Comparison of ENCODE assay signal across 15 cellular contexts in genomic region chr7:78164459-78164858, GRCh38.
DNase-seq lines count a peak whose midpoint lies in the region; ATAC-seq lines count a peak whose summit lies in the region.
"Had no signal": no experiment of that assay in that cellular context is flagged by ENCODE, and none has a peak within 500 bp of the region (broad histone marks: within the 10 kb centered on the region; RNA-seq: fewer than 3 reads in every experiment).

No MANE protein-coding gene starts in this region.

- no peak overlapping the region for H3K27ac Mint-ChIP-seq in natural killer cell treated with Interleukin-12 subunit alpha and Interleukin-12 subunit beta and Interleukin-15 and Interleukin-18, amount 100 ng/mL, for 72 hours

- ATAC-seq in left ventricle myocardium superior: peak; percentile 67
- no peak for ATAC-seq in natural killer cell treated with Interleukin-12 subunit alpha and Interleukin-12 subunit beta and Interleukin-15 and Interleukin-18, amount 100 ng/mL, for 72 hours

- intact Hi-C loops in left ventricle myocardium superior (cut with micrococcal nuclease): no loop called here
- intact Hi-C loops in cardiac septum (cut with DNase I): no loop called here

- no peak overlapping the region for H3K4me3 Mint-ChIP-seq in natural killer cell treated with Interleukin-12 subunit alpha and Interleukin-12 subunit beta and Interleukin-15 and Interleukin-18, amount 100 ng/mL, for 72 hours
- H3K4me3 Mint-ChIP-seq: H9 had no signal

- DNase-seq in DMS79 treated with DMSO at 0.1 percent for 48 hours (lab: John Stamatoyannopoulos, UW): peak; percentile 4
- no peak for DNase-seq in DMS79 (lab: John Stamatoyannopoulos, UW)
- DNase-seq in left ventricle myocardium superior: no peak
- no peak for DNase-seq in cardiac septum (ENCODE audit: low spot score)
- DNase-seq in astrocyte of the hippocampus (ENCODE audit: low read depth, low spot score): peak; percentile 31
- DNase-seq in natural killer cell treated with Interleukin-12 subunit alpha and Interleukin-12 subunit beta and Interleukin-15 and Interleukin-18, amount 100 ng/mL, for 72 hours (ENCODE audit: low spot score): no peak
- DNase-seq in stimulated activated CD4-positive, alpha-beta T cell treated with anti-CD3 and anti-CD28 coated beads, Interleukin-2, amount 100 ng/mL, for 48 hours: no peak
- DNase-seq in DMS114 treated with DMSO at 0.1 percent for 48 hours (lab: John Stamatoyannopoulos, UW; ENCODE audit: unreplicated experiment): no peak
- DNase-seq: 8988T, H9, NCI-H1436 treated with DMSO at 0.1 percent for 48 hours, NCI-H2029 treated with DMSO at 0.1 percent for 48 hours, NCI-H345, NCI-H526 treated with DMSO at 0.1 percent for 48 hours, T-helper 1 cell had no signal

- H3K36me3 Mint-ChIP-seq in natural killer cell treated with Interleukin-12 subunit alpha and Interleukin-12 subunit beta and Interleukin-15 and Interleukin-18, amount 100 ng/mL, for 72 hours: no peaks in the 10 kb centered on the region

- no peaks in the 10 kb centered on the region for H3K4me1 Mint-ChIP-seq in natural killer cell treated with Interleukin-12 subunit alpha and Interleukin-12 subunit beta and Interleukin-15 and Interleukin-18, amount 100 ng/mL, for 72 hours (ENCODE audit: low read depth in 2 of 2)

- no peaks in the 10 kb centered on the region for H3K9me3 Mint-ChIP-seq in natural killer cell treated with Interleukin-12 subunit alpha and Interleukin-12 subunit beta and Interleukin-15 and Interleukin-18, amount 100 ng/mL, for 72 hours
- H3K9me3 Mint-ChIP-seq: H9 had no signal

- peaks cover 2 to 3% of the 10 kb centered on the region in 2 donors for H3K27me3 Mint-ChIP-seq in natural killer cell treated with Interleukin-12 subunit alpha and Interleukin-12 subunit beta and Interleukin-15 and Interleukin-18, amount 100 ng/mL, for 72 hours

Comparison
In these comparisons a context has a peak if more than half of its experiments do, and no peak if none do; other contexts are left out.
1. DNase-seq: peak in DMS79 treated with DMSO at 0.1 percent for 48 hours (single experiment) and astrocyte of the hippocampus (single experiment); none in DMS79 (single experiment), left ventricle myocardium superior (single experiment), cardiac septum (single experiment), natural killer cell treated with Interleukin-12 subunit alpha and Interleukin-12 subunit beta and Interleukin-15 and Interleukin-18, amount 100 ng/mL, for 72 hours (single experiment), stimulated activated CD4-positive, alpha-beta T cell treated with anti-CD3 and anti-CD28 coated beads, Interleukin-2, amount 100 ng/mL, for 48 hours (0 of 2) and DMS114 treated with DMSO at 0.1 percent for 48 hours (single experiment).